ENCODE assay signal across 1 cellular context in the genomic region with DNA sequence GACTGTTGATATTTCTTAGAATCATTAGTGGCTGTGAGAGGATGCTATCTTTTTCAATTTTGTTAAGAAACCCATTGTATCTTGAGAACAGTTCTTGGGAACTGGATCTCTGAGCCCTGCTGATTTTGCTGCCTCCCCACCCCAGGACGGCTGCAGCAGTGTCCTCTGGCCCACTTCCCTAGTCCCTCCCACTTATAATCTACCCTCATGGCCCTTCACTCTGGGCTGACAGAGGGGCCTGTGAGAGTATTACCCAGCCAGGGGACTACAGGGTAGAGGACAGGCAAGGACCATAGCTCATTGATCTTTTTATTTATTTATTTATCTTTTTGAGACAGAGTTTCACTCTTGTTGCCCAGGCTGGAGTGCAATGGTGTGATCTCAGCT.
TF ChIP-seq lines count a peak whose summit lies in the region.

No MANE protein-coding gene starts in this region.

TF ChIP-seq in SK-N-SH treated with all-trans-retinoic acid at 6 μM for 48 hours, 23 proteins besides CTCF, POLR2A, EP300 and RAD21 (continued from another document):
- TF ChIP-seq, protein P1, sequence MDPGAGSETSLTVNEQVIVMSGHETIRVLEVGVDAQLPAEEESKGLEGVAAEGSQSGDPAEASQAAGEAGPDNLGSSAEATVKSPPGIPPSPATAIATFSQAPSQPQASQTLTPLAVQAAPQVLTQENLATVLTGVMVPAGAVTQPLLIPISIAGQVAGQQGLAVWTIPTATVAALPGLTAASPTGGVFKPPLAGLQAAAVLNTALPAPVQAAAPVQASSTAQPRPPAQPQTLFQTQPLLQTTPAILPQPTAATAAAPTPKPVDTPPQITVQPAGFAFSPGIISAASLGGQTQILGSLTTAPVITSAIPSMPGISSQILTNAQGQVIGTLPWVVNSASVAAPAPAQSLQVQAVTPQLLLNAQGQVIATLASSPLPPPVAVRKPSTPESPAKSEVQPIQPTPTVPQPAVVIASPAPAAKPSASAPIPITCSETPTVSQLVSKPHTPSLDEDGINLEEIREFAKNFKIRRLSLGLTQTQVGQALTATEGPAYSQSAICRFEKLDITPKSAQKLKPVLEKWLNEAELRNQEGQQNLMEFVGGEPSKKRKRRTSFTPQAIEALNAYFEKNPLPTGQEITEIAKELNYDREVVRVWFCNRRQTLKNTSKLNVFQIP (CRISPR knock-in tag; IDR thresholded peaks at IDR 0.05; ENCODE audit: borderline replicate concordance, low read depth) = no peak
- TF ChIP-seq GLIS3 (CRISPR knock-in tag; IDR thresholded peaks at IDR 0.05) (no peak), ESRRG (CRISPR knock-in tag; IDR thresholded peaks at IDR 0.05) (no peak), ZNF8 (CRISPR knock-in tag; IDR thresholded peaks at IDR 0.05) (no peak), SNAI2 (CRISPR knock-in tag; IDR thresholded peaks at IDR 0.05) (no peak), CSDC2 (CRISPR knock-in tag; IDR thresholded peaks at IDR 0.05) (no peak), PPARA (CRISPR knock-in tag; IDR thresholded peaks at IDR 0.05; ENCODE audit: borderline replicate concordance) (no peak), ARNTL (CRISPR knock-in tag; IDR thresholded peaks at IDR 0.05; ENCODE audit: borderline replicate concordance, low read depth) (no peak)
- TF ChIP-seq, protein P2, sequence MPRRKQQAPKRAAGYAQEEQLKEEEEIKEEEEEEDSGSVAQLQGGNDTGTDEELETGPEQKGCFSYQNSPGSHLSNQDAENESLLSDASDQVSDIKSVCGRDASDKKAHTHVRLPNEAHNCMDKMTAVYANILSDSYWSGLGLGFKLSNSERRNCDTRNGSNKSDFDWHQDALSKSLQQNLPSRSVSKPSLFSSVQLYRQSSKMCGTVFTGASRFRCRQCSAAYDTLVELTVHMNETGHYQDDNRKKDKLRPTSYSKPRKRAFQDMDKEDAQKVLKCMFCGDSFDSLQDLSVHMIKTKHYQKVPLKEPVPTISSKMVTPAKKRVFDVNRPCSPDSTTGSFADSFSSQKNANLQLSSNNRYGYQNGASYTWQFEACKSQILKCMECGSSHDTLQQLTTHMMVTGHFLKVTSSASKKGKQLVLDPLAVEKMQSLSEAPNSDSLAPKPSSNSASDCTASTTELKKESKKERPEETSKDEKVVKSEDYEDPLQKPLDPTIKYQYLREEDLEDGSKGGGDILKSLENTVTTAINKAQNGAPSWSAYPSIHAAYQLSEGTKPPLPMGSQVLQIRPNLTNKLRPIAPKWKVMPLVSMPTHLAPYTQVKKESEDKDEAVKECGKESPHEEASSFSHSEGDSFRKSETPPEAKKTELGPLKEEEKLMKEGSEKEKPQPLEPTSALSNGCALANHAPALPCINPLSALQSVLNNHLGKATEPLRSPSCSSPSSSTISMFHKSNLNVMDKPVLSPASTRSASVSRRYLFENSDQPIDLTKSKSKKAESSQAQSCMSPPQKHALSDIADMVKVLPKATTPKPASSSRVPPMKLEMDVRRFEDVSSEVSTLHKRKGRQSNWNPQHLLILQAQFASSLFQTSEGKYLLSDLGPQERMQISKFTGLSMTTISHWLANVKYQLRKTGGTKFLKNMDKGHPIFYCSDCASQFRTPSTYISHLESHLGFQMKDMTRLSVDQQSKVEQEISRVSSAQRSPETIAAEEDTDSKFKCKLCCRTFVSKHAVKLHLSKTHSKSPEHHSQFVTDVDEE (CRISPR knock-in tag; IDR thresholded peaks at IDR 0.05) = no peak
